In the genomic region with DNA sequence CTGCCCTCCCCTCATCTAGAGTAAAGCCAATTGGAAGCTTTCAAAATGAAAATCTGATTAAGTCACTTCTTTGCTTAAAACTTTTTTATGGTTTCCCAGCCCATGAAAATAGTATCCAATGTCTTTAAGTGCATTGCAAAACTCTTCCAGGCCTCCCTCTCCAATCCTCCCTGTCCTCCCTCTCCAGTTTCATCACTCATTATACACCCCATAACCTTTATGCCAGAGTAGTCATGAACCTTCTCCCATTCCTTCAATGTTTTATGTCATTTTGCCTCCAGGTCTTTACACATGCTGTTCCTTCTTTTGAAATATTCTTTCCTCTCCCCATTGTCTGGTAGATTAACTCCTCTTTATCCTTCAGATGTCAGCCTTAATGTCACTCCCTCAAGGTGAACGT, we compare ENCODE assay signal across 23 cellular contexts.
"Had no signal": no experiment of that assay in that cellular context is flagged by ENCODE, and none has a peak within 500 bp of the region (broad histone marks: within the 10 kb centered on the region; RNA-seq: fewer than 3 reads in every experiment).

No MANE protein-coding gene starts in this region.

- H3K27ac ChIP-seq: colonic mucosa, coronary artery, dorsolateral prefrontal cortex, epithelial cell of prostate, esophagus muscularis mucosa, foreskin keratinocyte, gastrocnemius medialis, gastroesophageal sphincter, heart left ventricle, heart right ventricle had no signal

- H3K27me3 ChIP-seq: colonic mucosa, esophagus squamous epithelium, foreskin keratinocyte, gastrocnemius medialis, heart left ventricle had no signal

- H3K9me3 ChIP-seq: colonic mucosa, esophagus muscularis mucosa, gastrocnemius medialis had no signal

- H3K36me3 ChIP-seq: colonic mucosa, esophagus muscularis mucosa, esophagus squamous epithelium, gastrocnemius medialis, gastroesophageal sphincter, heart left ventricle, heart right ventricle had no signal

- H3K4me3 ChIP-seq: colonic mucosa, coronary artery, dorsolateral prefrontal cortex, esophagus muscularis mucosa, esophagus squamous epithelium, gastrocnemius medialis, gastroesophageal sphincter, heart left ventricle, heart right ventricle had no signal

- ATAC-seq: effector memory CD8-positive, alpha-beta T cell; foreskin keratinocyte; gastrocnemius medialis; gastroesophageal sphincter; heart left ventricle; heart right ventricle had no signal

- H3K4me1 ChIP-seq: colonic mucosa, esophagus muscularis mucosa, foreskin keratinocyte, gastrocnemius medialis, gastroesophageal sphincter, heart left ventricle, heart right ventricle had no signal

- DNase-seq: colonic mucosa; cortex of kidney; dermis blood vessel endothelial cell; dorsolateral prefrontal cortex; effector CD4-positive, alpha-beta T cell; effector CD8-positive, alpha-beta T cell; effector memory CD4-positive, alpha-beta T cell; effector memory CD8-positive, alpha-beta T cell; endodermal cell; erythroblast; esophagus squamous epithelium; foreskin fibroblast; foreskin keratinocyte; foreskin melanocyte; gastrocnemius medialis; glutamatergic neuron; head of caudate nucleus; heart left ventricle; heart right ventricle had no signal
